Comparison of ENCODE assay signal across 25 cellular contexts in the genomic region with DNA sequence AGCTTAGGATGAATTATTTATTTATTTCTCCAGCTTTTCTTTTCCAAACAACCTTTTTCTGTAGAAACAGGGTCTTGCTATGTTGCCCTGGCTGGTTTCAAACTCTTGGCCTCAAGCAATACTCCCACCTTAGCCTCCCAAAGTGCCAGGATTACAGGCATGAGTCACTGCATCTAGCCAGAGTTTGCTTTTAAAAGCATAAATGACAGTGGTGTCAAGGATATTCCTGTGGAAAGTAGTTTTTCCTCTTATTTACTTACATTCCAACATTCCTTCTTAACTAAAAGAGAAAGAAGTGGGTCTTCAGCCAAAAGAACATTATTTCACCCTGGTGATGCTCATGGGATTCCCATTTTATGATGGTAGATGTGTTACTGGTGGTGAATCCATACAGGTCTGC.
DNase-seq lines count a peak whose midpoint lies in the region; ATAC-seq, FAIRE-seq and TF ChIP-seq lines count a peak whose summit lies in the region.
"Had no signal": no experiment of that assay in that cellular context is flagged by ENCODE, and none has a peak within 500 bp of the region (broad histone marks: within the 10 kb centered on the region; RNA-seq: fewer than 3 reads in every experiment).

No MANE protein-coding gene starts in this region.

- TF ChIP-seq RAD21 in neural cell (conservative IDR thresholded peaks at IDR 0.05): no peak

- H3K36me3 Mint-ChIP-seq in chondrocyte (ENCODE audit: low read depth) (no peaks in the 10 kb centered on the region), progenitor cell of endocrine pancreas (ENCODE audit: insufficient read depth) (no peaks in the 10 kb centered on the region)
- H3K36me3 Mint-ChIP-seq: activated naive CD8-positive, alpha-beta T cell; T-cell had no signal

- H3K9ac ChIP-seq in HUES64 (ENCODE audit: low read depth, low read length) (no peak overlapping the region), neural cell (ENCODE audit: low read length) (no peak overlapping the region)

- H3K27me3 Mint-ChIP-seq in chondrocyte (ENCODE audit: low read depth) (no peaks in the 10 kb centered on the region), progenitor cell of endocrine pancreas (no peaks in the 10 kb centered on the region)
- H3K27me3 Mint-ChIP-seq: dendritic cell treated with granulocyte-macrophage colony-stimulating factor and Interleukin-4, amounts not matched to agents 40 ng/mL and 50 ng/mL, for 4 days; T-cell had no signal

- peaks cover 4% of the 10 kb centered on the region for H3F3A ChIP-seq in neural cell (ENCODE audit: insufficient read depth, low read length, poor library complexity, severe bottlenecking)

- H3K4me1 Mint-ChIP-seq in chondrocyte (ENCODE audit: low read depth) (peaks cover 31% of the 10 kb centered on the region), progenitor cell of endocrine pancreas (ENCODE audit: low read depth) (no peaks in the 10 kb centered on the region)

- no peak overlapping the region for H3K4me3 Mint-ChIP-seq in chondrocyte (ENCODE audit: unreplicated experiment)
- H3K4me3 Mint-ChIP-seq in progenitor cell of endocrine pancreas (ENCODE audit: low read depth): no peak overlapping the region
- H3K4me3 Mint-ChIP-seq: activated naive CD8-positive, alpha-beta T cell; CD4-positive, alpha-beta T cell; dendritic cell treated with granulocyte-macrophage colony-stimulating factor and Interleukin-4, amounts not matched to agents 40 ng/mL and 50 ng/mL, for 4 days; H9; T-cell had no signal

- H3K36me3 ChIP-seq in HUES64 (ENCODE audit: insufficient read depth, low read length) (no peaks in the 10 kb centered on the region), neural cell (ENCODE audit: insufficient read depth, low read length) (no peaks in the 10 kb centered on the region)
- H3K36me3 ChIP-seq: breast epithelium, gastrocnemius medialis, lower lobe of right lung, right atrium auricular region, suprapubic skin, vagina had no signal

- TF ChIP-seq POLR2A in GM12891 (IDR thresholded peaks at IDR 0.05; ENCODE audit: low read depth, low read length): no peak

- FAIRE-seq in GM12891 (lab: Jason Lieb, UNC): no peak
- FAIRE-seq: kidney had no signal

- H3K9me3 Mint-ChIP-seq in chondrocyte (ENCODE audit: low read depth): no peaks in the 10 kb centered on the region
- H3K9me3 Mint-ChIP-seq in progenitor cell of endocrine pancreas (ENCODE audit: low read depth): no peaks in the 10 kb centered on the region
- H3K9me3 Mint-ChIP-seq: CD4-positive, alpha-beta T cell; dendritic cell treated with granulocyte-macrophage colony-stimulating factor and Interleukin-4, amounts not matched to agents 40 ng/mL and 50 ng/mL, for 4 days; H9 had no signal

- no peak for ATAC-seq in HG02870 (IDR thresholded peaks at IDR 0.05; ENCODE audit: unreplicated experiment)
- ATAC-seq: gastrocnemius medialis, lower lobe of right lung, T-cell had no signal

- H2AFZ ChIP-seq in neural cell (ENCODE audit: low read depth, low read length): no peak overlapping the region

- no peaks in the 10 kb centered on the region for H3K9me2 ChIP-seq in neural cell (ENCODE audit: insufficient read depth, low read length)

- no peak for TF ChIP-seq EP300 in neural cell (conservative IDR thresholded peaks at IDR 0.05; ENCODE audit: poor library complexity, severe bottlenecking)

- H3K4me2 ChIP-seq in neural cell (ENCODE audit: low read length): no peak overlapping the region

- peak overlapping the region; percentile 75; the same call in 1 of the 2 replicates for H3K27ac ChIP-seq in HUES64 (ENCODE audit: low read depth, low read length)
- peak overlapping the region; percentile 78 for H3K27ac ChIP-seq in neural cell (ENCODE audit: low read length)
- H3K27ac ChIP-seq: breast epithelium, gastrocnemius medialis, lower lobe of right lung, right atrium auricular region, suprapubic skin, vagina had no signal

- peaks cover 7% of the 10 kb centered on the region for H3K79me2 ChIP-seq in neural cell (replicated peaks; ENCODE audit: insufficient read depth, low read length)

- H3K4me3 ChIP-seq in AG09309 (ENCODE audit: control insufficient read depth, low read depth, low read length) (no peak overlapping the region), HUES64 (ENCODE audit: low read length) (no peak overlapping the region), neural cell (ENCODE audit: low read length) (no peak overlapping the region)
- H3K4me3 ChIP-seq: breast epithelium, gastrocnemius medialis, lower lobe of right lung, right atrium auricular region, suprapubic skin, vagina had no signal

- TF ChIP-seq CTCF in AG09309 (IDR thresholded peaks at IDR 0.05; ENCODE audit: control insufficient read depth, insufficient read depth, low read depth, low read length, missing control alignments): no peak
- no peak for TF ChIP-seq CTCF in chondrocyte (IDR thresholded peaks at IDR 0.05)
- TF ChIP-seq CTCF in neural cell (IDR thresholded peaks at IDR 0.05; ENCODE audit: poor library complexity, severe bottlenecking): no peak
- TF ChIP-seq CTCF in progenitor cell of endocrine pancreas (IDR thresholded peaks at IDR 0.05; ENCODE audit: unreplicated experiment): no peak

- DNase-seq in AG09309 (ENCODE audit: low read depth): peak; percentile 21
- no peak for DNase-seq in chondrocyte (ENCODE audit: low spot score)
- DNase-seq in activated gamma-delta T cell treated with Interleukin-2 at 50 U/mL for 16 hours: no peak
- no peak for DNase-seq in GM12891 (ENCODE audit: insufficient read length, low spot score)
- no peak for DNase-seq in progenitor cell of endocrine pancreas (ENCODE audit: low spot score, unreplicated experiment)
- DNase-seq: activated CD4-positive, alpha-beta T cell treated with anti-CD3 and anti-CD28 coated beads for 48 hours; CD4-positive, alpha-beta T cell; DMS53; gastrocnemius medialis; H9; kidney; lower lobe of right lung; NCI-H1417 treated with DMSO at 0.1 percent for 48 hours; NCI-H2171; nucleus accumbens; T-cell had no signal

- H3K9me3 ChIP-seq in HUES64 (ENCODE audit: insufficient read depth, low read depth, low read length): no peaks in the 10 kb centered on the region
- no peaks in the 10 kb centered on the region for H3K9me3 ChIP-seq in neural cell (ENCODE audit: low read length)
- H3K9me3 ChIP-seq: breast epithelium, gastrocnemius medialis, lower lobe of right lung, right atrium auricular region, suprapubic skin, vagina had no signal

- H4K20me1 ChIP-seq in neural cell (ENCODE audit: insufficient read depth): no peaks in the 10 kb centered on the region

- H3K27me3 ChIP-seq in HUES64 (ENCODE audit: insufficient read depth, low read length) (no peaks in the 10 kb centered on the region), neural cell (ENCODE audit: insufficient read depth, low read depth, low read length) (no peaks in the 10 kb centered on the region)
- H3K27me3 ChIP-seq: breast epithelium, gastrocnemius medialis, right atrium auricular region, suprapubic skin, vagina had no signal

- peaks cover 19% of the 10 kb centered on the region for H3K4me1 ChIP-seq in HUES64 (ENCODE audit: insufficient read depth, low read length)
- H3K4me1 ChIP-seq: breast epithelium, gastrocnemius medialis had no signal

- peak overlapping the region; percentile 63 for H3K27ac Mint-ChIP-seq in chondrocyte (ENCODE audit: unreplicated experiment)
- no peak overlapping the region for H3K27ac Mint-ChIP-seq in progenitor cell of endocrine pancreas
- H3K27ac Mint-ChIP-seq: activated naive CD8-positive, alpha-beta T cell; CD4-positive, alpha-beta T cell; dendritic cell treated with granulocyte-macrophage colony-stimulating factor and Interleukin-4, amounts not matched to agents 40 ng/mL and 50 ng/mL, for 4 days; T-cell had no signal

TF ChIP-seq in neural cell, 6 proteins besides CTCF, POLR2A, EP300 and RAD21 (continues in another document):
- no peak for TF ChIP-seq MXI1 (conservative IDR thresholded peaks at IDR 0.05; ENCODE audit: poor library complexity, severe bottlenecking)
- TF ChIP-seq SMC3 (conservative IDR thresholded peaks at IDR 0.05; ENCODE audit: poor library complexity): no peak

TF ChIP-seq in GM12891, 5 proteins besides CTCF, POLR2A, EP300 and RAD21:
- TF ChIP-seq POLR2AphosphoS5 (IDR thresholded peaks at IDR 0.05; ENCODE audit: low read depth, low read length): no peak
- TF ChIP-seq PAX5 (IDR thresholded peaks at IDR 0.05; ENCODE audit: insufficient read depth, low read length, severe bottlenecking): no peak
- no peak for TF ChIP-seq TAF1 (IDR thresholded peaks at IDR 0.05; ENCODE audit: low read depth, low read length)
- TF ChIP-seq SPI1 (IDR thresholded peaks at IDR 0.05; ENCODE audit: low read depth, low read length): no peak
- no peak for TF ChIP-seq POU2F2 (IDR thresholded peaks at IDR 0.05; ENCODE audit: low read depth, low read length)
